ENCODE assay signal across 13 cellular contexts in genomic region chr6:121439456-121440250, GRCh38. TPM values are rescaled to one million over a fixed set of nuclear protein-coding genes. Genes with fewer than 3 reads are reported as not detected.
DNase-seq lines count a peak whose midpoint lies in the region; ATAC-seq, FAIRE-seq and TF ChIP-seq lines count a peak whose summit lies in the region.
"Had no signal": no experiment of that assay in that cellular context is flagged by ENCODE, and none has a peak within 500 bp of the region (broad histone marks: within the 10 kb centered on the region; RNA-seq: fewer than 3 reads in every experiment).

No MANE protein-coding gene starts in this region.

- DNase-seq in astrocyte of the cerebellum (ENCODE audit: low read depth), result no peak
- no peak for DNase-seq in stomach
- no peak for DNase-seq in GM12891 (ENCODE audit: insufficient read length, low spot score)
- no peak for DNase-seq in GM20000 (ENCODE audit: low spot score)
- no peak for DNase-seq in activated CD4-positive, alpha-beta T cell treated with anti-CD3 and anti-CD28 coated beads, Interleukin-2, amount 50 U/mL, for 4 hours
- DNase-seq: amygdala had no signal

- TF ChIP-seq POLR2A in stomach (IDR thresholded peaks at IDR 0.05), result no peak
- no peak for TF ChIP-seq POLR2A in GM12891 (IDR thresholded peaks at IDR 0.05; ENCODE audit: low read depth, low read length)

- WGBS in stomach, 5 donors, result 62 to 70% (median 64%) methylated on average over 5 of the region's 5 CpGs

- intact Hi-C loops in stomach (cut with DNase I; ENCODE audit: low total_unique reads), result loop anchor here (10.0 kb wide), 1 partner anchor 595 kb away; no protein-coding TSS in a partner anchor

- no peak for ATAC-seq in GM19463 (IDR thresholded peaks at IDR 0.05; ENCODE audit: unreplicated experiment)
- ATAC-seq: stimulated activated memory B cell treated with anti-CD40 and anti-IgM and Interleukin-4, amounts not matched to agents 10 μg/mL and 1 μg/mL and 100 μg/mL, for 72 hours had no signal

- H3K4me1 ChIP-seq in ES-I3 (ENCODE audit: insufficient read depth, low read length) (peaks cover 29% of the 10 kb centered on the region), iPS-18a (ENCODE audit: control insufficient read depth, low read depth, low read length) (peaks cover 53% of the 10 kb centered on the region), stomach (peaks cover 0 to 50% (median 10%) of the 10 kb centered on the region in 4 donors)

- H3K27me3 ChIP-seq in iPS-18a (ENCODE audit: control insufficient read depth, insufficient read depth, low read length) (no peaks in the 10 kb centered on the region), stomach (peaks cover 0 to 20% (median 13%) of the 10 kb centered on the region in 3 donors)

- in situ Hi-C loops in astrocyte of the cerebellum (cut with HindIII; ENCODE audit: low sequenced_read_pairs), result loop anchor here (5.0 kb wide), 1 partner anchor 248 kb away; no protein-coding TSS in a partner anchor

- H3K4me3 ChIP-seq in astrocyte of the cerebellum (ENCODE audit: low read depth, low read length) (peak overlapping the region; percentile 66), iPS-18a (ENCODE audit: low read length) (peak overlapping the region; percentile 100), stomach (peak overlapping the region in 2 of 4 donors; percentile 14 to 57)

- no peaks in the 10 kb centered on the region for H3K9me3 ChIP-seq in ES-I3 (ENCODE audit: control insufficient read depth, insufficient read depth, low read length)
- no peaks in the 10 kb centered on the region for H3K9me3 ChIP-seq in iPS-18a (ENCODE audit: control insufficient read depth, low read depth, low read length)
- H3K9me3 ChIP-seq in stomach, result no peaks in the 10 kb centered on the region

- H3K36me3 ChIP-seq in ES-I3 (ENCODE audit: insufficient read depth, low read length) (peaks cover 24% of the 10 kb centered on the region; the same call in 1 of the 2 replicates), iPS-18a (ENCODE audit: control insufficient read depth, low read depth, low read length) (peaks cover 42% of the 10 kb centered on the region), stomach (no peaks in the 10 kb centered on the region)

- no peak for TF ChIP-seq EP300 in stomach (IDR thresholded peaks at IDR 0.05)

- TF ChIP-seq CTCF in astrocyte of the cerebellum (IDR thresholded peaks at IDR 0.05; ENCODE audit: low read depth, low read length, missing control alignments) (no peak), stomach (IDR thresholded peaks at IDR 0.05) (no peak), GM20000 (IDR thresholded peaks at IDR 0.05; ENCODE audit: extremely low read depth, missing control alignments) (no peak)

- no peak for FAIRE-seq in GM12891 (lab: Jason Lieb, UNC)
- FAIRE-seq: frontal cortex, GM18507 had no signal

- no peak overlapping the region for H3K27ac ChIP-seq in iPS-18a (ENCODE audit: low read length)
- H3K27ac ChIP-seq in stomach, result peak overlapping the region in 4 of 5 donors; percentile 9 to 84 (median 50)

- H3K9ac ChIP-seq in ES-I3 (ENCODE audit: low read depth, low read length), result peak overlapping the region; percentile 76
- H3K9ac ChIP-seq in iPS-18a (ENCODE audit: low read length), result peak overlapping the region; percentile 100

TF ChIP-seq in GM12891, 5 proteins besides CTCF, POLR2A, EP300 and RAD21:
- TF ChIP-seq POLR2AphosphoS5 (IDR thresholded peaks at IDR 0.05; ENCODE audit: low read depth, low read length) (no peak), SPI1 (IDR thresholded peaks at IDR 0.05; ENCODE audit: low read depth, low read length) (no peak), PAX5 (IDR thresholded peaks at IDR 0.05; ENCODE audit: insufficient read depth, low read length, severe bottlenecking) (no peak), TAF1 (IDR thresholded peaks at IDR 0.05; ENCODE audit: low read depth, low read length) (no peak), POU2F2 (IDR thresholded peaks at IDR 0.05; ENCODE audit: low read depth, low read length) (no peak)

RNA-seq across cellular contexts. Expression of gene GJA1, which starts 4.2 kb away (rescaled TPM):
- total RNA-seq in stomach, result 10 to 100 TPM in 4 of 5 donors, under 1 TPM in 1; 0.29 to 99.1 (median 47.8) TPM
- polyA plus RNA-seq in stomach, result 10 to 100 TPM in 1 of 3 donors, 1 to 10 TPM in 2; 7.6 to 23.9 (median 9.5) TPM
- polyA plus RNA-seq in GM12891 (2012; ENCODE audit: low read depth, missing spikeins), result not detected
- total RNA-seq: OCI-LY7 had no signal
